In the genomic region with DNA sequence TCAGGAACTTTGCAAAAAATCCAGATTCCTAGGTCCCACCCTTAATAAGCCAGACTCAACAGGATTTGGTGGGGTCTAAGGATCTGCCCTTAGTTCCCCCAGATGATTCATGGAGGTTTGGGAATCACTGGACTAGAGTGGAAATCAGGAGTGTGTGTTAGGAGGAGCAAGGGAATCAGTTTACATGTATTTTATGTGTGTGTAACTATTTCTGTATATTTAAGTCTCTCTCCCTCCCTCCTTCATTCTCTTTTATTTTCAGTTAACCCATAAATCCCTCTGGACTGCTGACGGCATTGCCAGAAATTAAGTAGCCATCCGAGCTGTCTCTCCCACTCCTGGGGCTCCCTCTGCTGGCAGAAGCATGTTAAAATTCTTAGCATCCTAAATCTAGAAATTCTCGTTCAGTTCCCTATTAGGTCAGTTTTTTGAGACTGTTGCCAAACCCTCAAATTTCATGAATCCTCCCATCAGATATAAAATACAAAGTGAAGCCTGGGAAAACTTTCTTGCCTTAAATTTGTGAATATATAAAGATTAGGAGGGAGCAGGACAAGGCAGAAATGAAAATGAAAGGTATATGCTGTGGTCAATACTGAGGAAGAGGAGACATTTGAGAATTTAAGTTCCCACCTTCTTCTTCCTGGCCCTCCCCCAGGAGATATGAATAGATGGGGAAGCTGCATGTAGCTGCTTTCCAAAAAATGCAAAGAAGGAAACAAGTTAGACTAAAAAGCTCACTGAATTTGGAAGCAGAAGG, we compare ENCODE assay signal across 8 cellular contexts. TPM values are rescaled to one million over a fixed set of nuclear protein-coding genes. Genes with fewer than 3 reads are reported as not detected.
A peak's percentile ranks its signal among the peaks of the same experiment; 100 is the strongest.
DNase-seq lines count a peak whose midpoint lies in the region; ATAC-seq, FAIRE-seq and TF ChIP-seq lines count a peak whose summit lies in the region.

No MANE protein-coding gene starts in this region.

- H3K4me1 Mint-ChIP-seq in activated T-cell treated with anti-CD3 and anti-CD28 coated beads, Interleukin-2, amount 50 U/mL, for 72 hours (ENCODE audit: low read depth): peaks cover 46% of the 10 kb centered on the region
- peaks cover 4% of the 10 kb centered on the region for H3K4me1 Mint-ChIP-seq in neural progenitor cell

- WGBS in stomach, 5 donors: 0 to 2% (median 1%) methylated on average over 3 of the region's 3 CpGs

- TF ChIP-seq CTCF in fibroblast of pulmonary artery (IDR thresholded peaks at IDR 0.05; ENCODE audit: low read length, missing control alignments) (peak; percentile 81), neural progenitor cell (IDR thresholded peaks at IDR 0.05) (peak; percentile 97), stomach (IDR thresholded peaks at IDR 0.05) (peak in 5 of 7 experiments; percentile 47 to 87 (median 80))

- H3K27ac Mint-ChIP-seq in activated T-cell treated with anti-CD3 and anti-CD28 coated beads, Interleukin-2, amount 50 U/mL, for 72 hours: peak overlapping the region; percentile 54
- no peak overlapping the region for H3K27ac Mint-ChIP-seq in neural progenitor cell

- peak; percentile 59 for ATAC-seq in GM19043 (IDR thresholded peaks at IDR 0.05; ENCODE audit: low read depth, unreplicated experiment)
- ATAC-seq in activated T-cell treated with anti-CD3 and anti-CD28 coated beads, Interleukin-2, amount 50 U/mL, for 72 hours (replicated peaks in 1 of 2): peak; percentile 68 to 82

- H3K36me3 Mint-ChIP-seq in activated T-cell treated with anti-CD3 and anti-CD28 coated beads, Interleukin-2, amount 50 U/mL, for 72 hours (ENCODE audit: insufficient read depth in 2 of 2): no peaks in the 10 kb centered on the region
- H3K36me3 Mint-ChIP-seq in neural progenitor cell: no peaks in the 10 kb centered on the region

- intact Hi-C loops in stomach (cut with DNase I; ENCODE audit: low total_unique reads): loop anchor here (5.0 kb wide), 1 partner anchor 116 kb away; no protein-coding TSS in a partner anchor

- H3K4me3 Mint-ChIP-seq in activated T-cell treated with anti-CD3 and anti-CD28 coated beads, Interleukin-2, amount 50 U/mL, for 72 hours: peak overlapping the region in 1 of 2 donors; percentile 61
- no peak overlapping the region for H3K4me3 Mint-ChIP-seq in neural progenitor cell

- H3K36me3 ChIP-seq in neural progenitor cell (no peaks in the 10 kb centered on the region), stomach (no peaks in the 10 kb centered on the region)

- no peak for TF ChIP-seq EP300 in stomach (IDR thresholded peaks at IDR 0.05)

- peak; percentile 76 for FAIRE-seq in RCC 7860 (lab: Jason Lieb, UNC)

- H3K9me3 ChIP-seq in neural progenitor cell (ENCODE audit: low read depth) (no peaks in the 10 kb centered on the region), stomach (no peaks in the 10 kb centered on the region)

- H2AFZ ChIP-seq in neural progenitor cell (replicated peaks): no peak overlapping the region

- DNase-seq in Ammon's horn (ENCODE audit: low spot score): peak; percentile 84
- DNase-seq in KG1 (lab: John Stamatoyannopoulos, UW): peak; percentile 36
- DNase-seq in RCC 7860 (ENCODE audit: low spot score): peak; percentile 69
- DNase-seq in activated T-cell treated with anti-CD3 and anti-CD28 coated beads, Interleukin-2, amount 50 U/mL, for 72 hours: peak; percentile 78 to 81
- peak; percentile 92 for DNase-seq in fibroblast of pulmonary artery (ENCODE audit: low read depth)
- DNase-seq in neural progenitor cell (ENCODE audit: low spot score): peak; percentile 89
- peak; percentile 73 for DNase-seq in stomach

- H3F3A ChIP-seq in neural progenitor cell (ENCODE audit: low read depth): no peaks in the 10 kb centered on the region

- no peaks in the 10 kb centered on the region for H4K20me1 ChIP-seq in neural progenitor cell (ENCODE audit: low read depth)

- H3K9ac ChIP-seq in neural progenitor cell: no peak overlapping the region

- no peaks in the 10 kb centered on the region for H3K4me1 ChIP-seq in neural progenitor cell
- H3K4me1 ChIP-seq in stomach: peaks cover 0 to 36% (median 3%) of the 10 kb centered on the region in 4 donors

- H3K9me3 Mint-ChIP-seq in activated T-cell treated with anti-CD3 and anti-CD28 coated beads, Interleukin-2, amount 50 U/mL, for 72 hours: no peaks in the 10 kb centered on the region
- H3K9me3 Mint-ChIP-seq in neural progenitor cell: no peaks in the 10 kb centered on the region

- H3K27ac ChIP-seq in neural progenitor cell: no peak overlapping the region
- H3K27ac ChIP-seq in stomach: peak overlapping the region in 1 of 5 donors; percentile 35

- H3K4me3 ChIP-seq in fibroblast of pulmonary artery (replicated peaks; ENCODE audit: low read depth, low read length) (no peak overlapping the region), neural progenitor cell (no peak overlapping the region), stomach (no peak overlapping the region)

- peaks cover 26% of the 10 kb centered on the region for H3K27me3 ChIP-seq in neural progenitor cell
- H3K27me3 ChIP-seq in stomach: no peaks in the 10 kb centered on the region

- no peak overlapping the region for H3K4me2 ChIP-seq in neural progenitor cell

- H3K27me3 Mint-ChIP-seq in activated T-cell treated with anti-CD3 and anti-CD28 coated beads, Interleukin-2, amount 50 U/mL, for 72 hours (ENCODE audit: low read depth): peaks cover 10% of the 10 kb centered on the region
- H3K27me3 Mint-ChIP-seq in neural progenitor cell (ENCODE audit: insufficient read depth, low read depth): peaks cover 9% of the 10 kb centered on the region

- TF ChIP-seq POLR2A in stomach (IDR thresholded peaks at IDR 0.05): no peak

- H3K79me2 ChIP-seq in neural progenitor cell (ENCODE audit: low read depth): no peaks in the 10 kb centered on the region

RNA-seq across cellular contexts. Expression of gene HSD11B1, which starts 11.7 kb away (rescaled TPM):
- total RNA-seq in activated T-cell treated with anti-CD3 and anti-CD28 coated beads, Interleukin-2, amount 50 U/mL, for 72 hours: 1 to 10 TPM; 2.1 to 3.1 TPM
- total RNA-seq in neural progenitor cell (ENCODE audit: low replicate concordance): not detected in 2 replicates
- 1 to 10 TPM in 3 of 5 donors, not detected in 2; 2.0 to 2.9 (median 2.3) TPM for total RNA-seq in stomach
- polyA plus RNA-seq in stomach: 10 to 100 TPM in 1 of 3 donors, 1 to 10 TPM in 2; 1.5 to 14.0 (median 4.7) TPM

RNA-seq across cellular contexts. Expression of gene G0S2, which starts 17.7 kb away (rescaled TPM):
- 10 to 100 TPM in 1 of 2 donors, 1 to 10 TPM in 1; 9.6 to 25.9 TPM for total RNA-seq in activated T-cell treated with anti-CD3 and anti-CD28 coated beads, Interleukin-2, amount 50 U/mL, for 72 hours
- total RNA-seq in neural progenitor cell (ENCODE audit: low replicate concordance) (0.93 TPM in 1 of 2 replicates, not detected in the other), stomach (10 to 100 TPM in 4 of 5 donors, not detected in 1; 11.0 to 75.2 (median 45.0) TPM)
- 100 to 1,000 TPM in 1 of 3 donors, 10 to 100 TPM in 2; 48.7 to 227 (median 65.5) TPM for polyA plus RNA-seq in stomach

RNA-seq across cellular contexts. Expression of gene LAMB3, which starts 40.7 kb away (rescaled TPM):
- total RNA-seq in activated T-cell treated with anti-CD3 and anti-CD28 coated beads, Interleukin-2, amount 50 U/mL, for 72 hours: 10 to 100 TPM in 1 of 2 donors, 1 to 10 TPM in 1; 5.9 to 26.0 TPM
- total RNA-seq in neural progenitor cell (ENCODE audit: low replicate concordance): 0.19 TPM in 1 of 2 replicates, not detected in the other
- total RNA-seq in stomach: 100 to 1,000 TPM in 1 of 5 donors, 10 to 100 TPM in 4; 14.0 to 105 (median 63.4) TPM
- 10 to 100 TPM; 12.8 to 46.8 (median 29.9) TPM for polyA plus RNA-seq in stomach

Comparison
In these comparisons a context has a peak if more than half of its experiments do, and no peak if none do; other contexts are left out.
1. DNase-seq: peak in every context shown above with its lines; median percentile 92 in fibroblast of pulmonary artery; 89 in neural progenitor cell; 84 in Ammon's horn; 80 in activated T-cell treated with anti-CD3 and anti-CD28 coated beads, Interleukin-2, amount 50 U/mL, for 72 hours; 73 in stomach; 69 in RCC 7860; 36 in KG1.